In the genomic region with DNA sequence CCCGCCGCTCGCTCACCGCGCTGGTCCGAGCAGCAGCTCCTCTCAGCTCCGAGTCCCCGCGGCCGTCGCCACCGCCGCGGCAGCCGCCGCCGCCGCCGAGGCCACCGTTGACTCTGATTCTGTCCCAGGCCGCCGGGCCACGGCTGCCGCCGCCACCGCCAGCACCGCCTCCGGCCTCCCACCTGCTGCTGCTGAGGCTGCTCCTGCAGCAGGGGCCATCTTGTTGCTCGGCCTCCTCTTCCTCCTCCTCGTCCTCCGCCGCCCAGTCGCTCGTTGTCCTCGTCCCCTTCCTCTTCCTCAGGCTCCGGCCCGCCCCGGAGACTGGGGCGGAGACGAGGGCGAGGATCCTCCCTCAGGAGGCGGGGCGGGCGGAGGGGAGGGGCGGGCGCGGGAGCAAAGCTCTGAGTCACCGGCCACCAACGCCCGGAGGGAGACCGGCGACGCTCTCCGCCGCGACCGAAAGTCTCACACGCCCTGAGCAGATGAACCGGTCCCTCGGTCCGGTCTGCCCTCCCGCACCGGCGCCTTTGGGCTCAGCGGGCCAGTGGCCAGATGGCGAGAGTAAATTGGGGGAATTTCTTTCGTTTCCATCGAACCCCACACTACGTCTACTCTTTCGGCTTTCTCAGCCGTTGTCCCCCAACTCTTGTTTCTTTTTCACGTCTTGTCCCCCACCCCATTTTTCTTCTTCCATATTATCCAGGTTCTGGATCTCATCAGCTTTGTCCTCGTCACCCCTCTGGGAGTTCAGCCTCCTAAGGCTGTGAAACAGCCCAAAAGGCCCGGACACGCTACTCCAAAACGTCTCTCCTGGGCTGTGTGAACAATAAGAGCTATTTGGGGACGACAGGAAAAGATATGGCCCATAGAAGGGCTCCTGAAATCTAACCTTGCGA, we compare ENCODE assay signal across 1 cellular context.
A peak's percentile ranks its signal among the peaks of the same experiment; 100 is the strongest.
TF ChIP-seq lines count a peak whose summit lies in the region.

A gene with protein sequence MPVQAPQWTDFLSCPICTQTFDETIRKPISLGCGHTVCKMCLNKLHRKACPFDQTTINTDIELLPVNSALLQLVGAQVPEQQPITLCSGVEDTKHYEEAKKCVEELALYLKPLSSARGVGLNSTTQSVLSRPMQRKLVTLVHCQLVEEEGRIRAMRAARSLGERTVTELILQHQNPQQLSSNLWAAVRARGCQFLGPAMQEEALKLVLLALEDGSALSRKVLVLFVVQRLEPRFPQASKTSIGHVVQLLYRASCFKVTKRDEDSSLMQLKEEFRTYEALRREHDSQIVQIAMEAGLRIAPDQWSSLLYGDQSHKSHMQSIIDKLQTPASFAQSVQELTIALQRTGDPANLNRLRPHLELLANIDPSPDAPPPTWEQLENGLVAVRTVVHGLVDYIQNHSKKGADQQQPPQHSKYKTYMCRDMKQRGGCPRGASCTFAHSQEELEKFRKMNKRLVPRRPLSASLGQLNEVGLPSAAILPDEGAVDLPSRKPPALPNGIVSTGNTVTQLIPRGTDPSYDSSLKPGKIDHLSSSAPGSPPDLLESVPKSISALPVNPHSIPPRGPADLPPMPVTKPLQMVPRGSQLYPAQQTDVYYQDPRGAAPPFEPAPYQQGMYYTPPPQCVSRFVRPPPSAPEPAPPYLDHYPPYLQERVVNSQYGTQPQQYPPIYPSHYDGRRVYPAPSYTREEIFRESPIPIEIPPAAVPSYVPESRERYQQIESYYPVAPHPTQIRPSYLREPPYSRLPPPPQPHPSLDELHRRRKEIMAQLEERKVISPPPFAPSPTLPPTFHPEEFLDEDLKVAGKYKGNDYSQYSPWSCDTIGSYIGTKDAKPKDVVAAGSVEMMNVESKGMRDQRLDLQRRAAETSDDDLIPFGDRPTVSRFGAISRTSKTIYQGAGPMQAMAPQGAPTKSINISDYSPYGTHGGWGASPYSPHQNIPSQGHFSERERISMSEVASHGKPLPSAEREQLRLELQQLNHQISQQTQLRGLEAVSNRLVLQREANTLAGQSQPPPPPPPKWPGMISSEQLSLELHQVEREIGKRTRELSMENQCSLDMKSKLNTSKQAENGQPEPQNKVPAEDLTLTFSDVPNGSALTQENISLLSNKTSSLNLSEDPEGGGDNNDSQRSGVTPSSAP (minus strand): TSS at position 278 of the 896 bp plus-strand sequence. CDS start 29,372 bp downstream, outside the sequence.

TF ChIP-seq in K562, 482 proteins besides CTCF, POLR2A, EP300 and RAD21 (continued from another document and continues in another):
- TF ChIP-seq, protein P1, sequence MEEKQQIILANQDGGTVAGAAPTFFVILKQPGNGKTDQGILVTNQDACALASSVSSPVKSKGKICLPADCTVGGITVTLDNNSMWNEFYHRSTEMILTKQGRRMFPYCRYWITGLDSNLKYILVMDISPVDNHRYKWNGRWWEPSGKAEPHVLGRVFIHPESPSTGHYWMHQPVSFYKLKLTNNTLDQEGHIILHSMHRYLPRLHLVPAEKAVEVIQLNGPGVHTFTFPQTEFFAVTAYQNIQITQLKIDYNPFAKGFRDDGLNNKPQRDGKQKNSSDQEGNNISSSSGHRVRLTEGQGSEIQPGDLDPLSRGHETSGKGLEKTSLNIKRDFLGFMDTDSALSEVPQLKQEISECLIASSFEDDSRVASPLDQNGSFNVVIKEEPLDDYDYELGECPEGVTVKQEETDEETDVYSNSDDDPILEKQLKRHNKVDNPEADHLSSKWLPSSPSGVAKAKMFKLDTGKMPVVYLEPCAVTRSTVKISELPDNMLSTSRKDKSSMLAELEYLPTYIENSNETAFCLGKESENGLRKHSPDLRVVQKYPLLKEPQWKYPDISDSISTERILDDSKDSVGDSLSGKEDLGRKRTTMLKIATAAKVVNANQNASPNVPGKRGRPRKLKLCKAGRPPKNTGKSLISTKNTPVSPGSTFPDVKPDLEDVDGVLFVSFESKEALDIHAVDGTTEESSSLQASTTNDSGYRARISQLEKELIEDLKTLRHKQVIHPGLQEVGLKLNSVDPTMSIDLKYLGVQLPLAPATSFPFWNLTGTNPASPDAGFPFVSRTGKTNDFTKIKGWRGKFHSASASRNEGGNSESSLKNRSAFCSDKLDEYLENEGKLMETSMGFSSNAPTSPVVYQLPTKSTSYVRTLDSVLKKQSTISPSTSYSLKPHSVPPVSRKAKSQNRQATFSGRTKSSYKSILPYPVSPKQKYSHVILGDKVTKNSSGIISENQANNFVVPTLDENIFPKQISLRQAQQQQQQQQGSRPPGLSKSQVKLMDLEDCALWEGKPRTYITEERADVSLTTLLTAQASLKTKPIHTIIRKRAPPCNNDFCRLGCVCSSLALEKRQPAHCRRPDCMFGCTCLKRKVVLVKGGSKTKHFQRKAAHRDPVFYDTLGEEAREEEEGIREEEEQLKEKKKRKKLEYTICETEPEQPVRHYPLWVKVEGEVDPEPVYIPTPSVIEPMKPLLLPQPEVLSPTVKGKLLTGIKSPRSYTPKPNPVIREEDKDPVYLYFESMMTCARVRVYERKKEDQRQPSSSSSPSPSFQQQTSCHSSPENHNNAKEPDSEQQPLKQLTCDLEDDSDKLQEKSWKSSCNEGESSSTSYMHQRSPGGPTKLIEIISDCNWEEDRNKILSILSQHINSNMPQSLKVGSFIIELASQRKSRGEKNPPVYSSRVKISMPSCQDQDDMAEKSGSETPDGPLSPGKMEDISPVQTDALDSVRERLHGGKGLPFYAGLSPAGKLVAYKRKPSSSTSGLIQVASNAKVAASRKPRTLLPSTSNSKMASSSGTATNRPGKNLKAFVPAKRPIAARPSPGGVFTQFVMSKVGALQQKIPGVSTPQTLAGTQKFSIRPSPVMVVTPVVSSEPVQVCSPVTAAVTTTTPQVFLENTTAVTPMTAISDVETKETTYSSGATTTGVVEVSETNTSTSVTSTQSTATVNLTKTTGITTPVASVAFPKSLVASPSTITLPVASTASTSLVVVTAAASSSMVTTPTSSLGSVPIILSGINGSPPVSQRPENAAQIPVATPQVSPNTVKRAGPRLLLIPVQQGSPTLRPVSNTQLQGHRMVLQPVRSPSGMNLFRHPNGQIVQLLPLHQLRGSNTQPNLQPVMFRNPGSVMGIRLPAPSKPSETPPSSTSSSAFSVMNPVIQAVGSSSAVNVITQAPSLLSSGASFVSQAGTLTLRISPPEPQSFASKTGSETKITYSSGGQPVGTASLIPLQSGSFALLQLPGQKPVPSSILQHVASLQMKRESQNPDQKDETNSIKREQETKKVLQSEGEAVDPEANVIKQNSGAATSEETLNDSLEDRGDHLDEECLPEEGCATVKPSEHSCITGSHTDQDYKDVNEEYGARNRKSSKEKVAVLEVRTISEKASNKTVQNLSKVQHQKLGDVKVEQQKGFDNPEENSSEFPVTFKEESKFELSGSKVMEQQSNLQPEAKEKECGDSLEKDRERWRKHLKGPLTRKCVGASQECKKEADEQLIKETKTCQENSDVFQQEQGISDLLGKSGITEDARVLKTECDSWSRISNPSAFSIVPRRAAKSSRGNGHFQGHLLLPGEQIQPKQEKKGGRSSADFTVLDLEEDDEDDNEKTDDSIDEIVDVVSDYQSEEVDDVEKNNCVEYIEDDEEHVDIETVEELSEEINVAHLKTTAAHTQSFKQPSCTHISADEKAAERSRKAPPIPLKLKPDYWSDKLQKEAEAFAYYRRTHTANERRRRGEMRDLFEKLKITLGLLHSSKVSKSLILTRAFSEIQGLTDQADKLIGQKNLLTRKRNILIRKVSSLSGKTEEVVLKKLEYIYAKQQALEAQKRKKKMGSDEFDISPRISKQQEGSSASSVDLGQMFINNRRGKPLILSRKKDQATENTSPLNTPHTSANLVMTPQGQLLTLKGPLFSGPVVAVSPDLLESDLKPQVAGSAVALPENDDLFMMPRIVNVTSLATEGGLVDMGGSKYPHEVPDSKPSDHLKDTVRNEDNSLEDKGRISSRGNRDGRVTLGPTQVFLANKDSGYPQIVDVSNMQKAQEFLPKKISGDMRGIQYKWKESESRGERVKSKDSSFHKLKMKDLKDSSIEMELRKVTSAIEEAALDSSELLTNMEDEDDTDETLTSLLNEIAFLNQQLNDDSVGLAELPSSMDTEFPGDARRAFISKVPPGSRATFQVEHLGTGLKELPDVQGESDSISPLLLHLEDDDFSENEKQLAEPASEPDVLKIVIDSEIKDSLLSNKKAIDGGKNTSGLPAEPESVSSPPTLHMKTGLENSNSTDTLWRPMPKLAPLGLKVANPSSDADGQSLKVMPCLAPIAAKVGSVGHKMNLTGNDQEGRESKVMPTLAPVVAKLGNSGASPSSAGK (IDR thresholded peaks at IDR 0.05) = peak; percentile 60
- TF ChIP-seq, protein P2, sequence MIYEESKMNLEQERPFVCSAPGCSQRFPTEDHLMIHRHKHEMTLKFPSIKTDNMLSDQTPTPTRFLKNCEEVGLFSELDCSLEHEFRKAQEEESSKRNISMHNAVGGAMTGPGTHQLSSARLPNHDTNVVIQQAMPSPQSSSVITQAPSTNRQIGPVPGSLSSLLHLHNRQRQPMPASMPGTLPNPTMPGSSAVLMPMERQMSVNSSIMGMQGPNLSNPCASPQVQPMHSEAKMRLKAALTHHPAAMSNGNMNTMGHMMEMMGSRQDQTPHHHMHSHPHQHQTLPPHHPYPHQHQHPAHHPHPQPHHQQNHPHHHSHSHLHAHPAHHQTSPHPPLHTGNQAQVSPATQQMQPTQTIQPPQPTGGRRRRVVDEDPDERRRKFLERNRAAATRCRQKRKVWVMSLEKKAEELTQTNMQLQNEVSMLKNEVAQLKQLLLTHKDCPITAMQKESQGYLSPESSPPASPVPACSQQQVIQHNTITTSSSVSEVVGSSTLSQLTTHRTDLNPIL (CRISPR knock-in tag; IDR thresholded peaks at IDR 0.05) = no peak
- peak; percentile 40; the same call in 1 of the 2 replicates for TF ChIP-seq EGR1 (conservative IDR thresholded peaks at IDR 0.05)
- TF ChIP-seq MCM3 (IDR thresholded peaks at IDR 0.05) = no peak
- TF ChIP-seq HDGF (IDR thresholded peaks at IDR 0.05) = no peak
- TF ChIP-seq, protein P3, sequence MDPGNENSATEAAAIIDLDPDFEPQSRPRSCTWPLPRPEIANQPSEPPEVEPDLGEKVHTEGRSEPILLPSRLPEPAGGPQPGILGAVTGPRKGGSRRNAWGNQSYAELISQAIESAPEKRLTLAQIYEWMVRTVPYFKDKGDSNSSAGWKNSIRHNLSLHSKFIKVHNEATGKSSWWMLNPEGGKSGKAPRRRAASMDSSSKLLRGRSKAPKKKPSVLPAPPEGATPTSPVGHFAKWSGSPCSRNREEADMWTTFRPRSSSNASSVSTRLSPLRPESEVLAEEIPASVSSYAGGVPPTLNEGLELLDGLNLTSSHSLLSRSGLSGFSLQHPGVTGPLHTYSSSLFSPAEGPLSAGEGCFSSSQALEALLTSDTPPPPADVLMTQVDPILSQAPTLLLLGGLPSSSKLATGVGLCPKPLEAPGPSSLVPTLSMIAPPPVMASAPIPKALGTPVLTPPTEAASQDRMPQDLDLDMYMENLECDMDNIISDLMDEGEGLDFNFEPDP (CRISPR knock-in tag; IDR thresholded peaks at IDR 0.05) = no peak
- no peak for TF ChIP-seq ZNF224 (CRISPR knock-in tag; IDR thresholded peaks at IDR 0.05)
- TF ChIP-seq, protein P4, sequence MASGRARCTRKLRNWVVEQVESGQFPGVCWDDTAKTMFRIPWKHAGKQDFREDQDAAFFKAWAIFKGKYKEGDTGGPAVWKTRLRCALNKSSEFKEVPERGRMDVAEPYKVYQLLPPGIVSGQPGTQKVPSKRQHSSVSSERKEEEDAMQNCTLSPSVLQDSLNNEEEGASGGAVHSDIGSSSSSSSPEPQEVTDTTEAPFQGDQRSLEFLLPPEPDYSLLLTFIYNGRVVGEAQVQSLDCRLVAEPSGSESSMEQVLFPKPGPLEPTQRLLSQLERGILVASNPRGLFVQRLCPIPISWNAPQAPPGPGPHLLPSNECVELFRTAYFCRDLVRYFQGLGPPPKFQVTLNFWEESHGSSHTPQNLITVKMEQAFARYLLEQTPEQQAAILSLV (tag; IDR thresholded peaks at IDR 0.05) = no peak
- TF ChIP-seq FOXK1 (CRISPR knock-in tag; IDR thresholded peaks at IDR 0.05; ENCODE audit: borderline replicate concordance) = no peak
- TF ChIP-seq BACH1 (tag; IDR thresholded peaks at IDR 0.05) = peak; percentile 73; the same call in 1 of the 2 replicates
- TF ChIP-seq KAT8 (IDR thresholded peaks at IDR 0.05; ENCODE audit: low read depth) = no peak; the same call in 1 of the 2 replicates
- no peak for TF ChIP-seq HNRNPUL1 (IDR thresholded peaks at IDR 0.05; ENCODE audit: low read length)
- TF ChIP-seq, protein P5, sequence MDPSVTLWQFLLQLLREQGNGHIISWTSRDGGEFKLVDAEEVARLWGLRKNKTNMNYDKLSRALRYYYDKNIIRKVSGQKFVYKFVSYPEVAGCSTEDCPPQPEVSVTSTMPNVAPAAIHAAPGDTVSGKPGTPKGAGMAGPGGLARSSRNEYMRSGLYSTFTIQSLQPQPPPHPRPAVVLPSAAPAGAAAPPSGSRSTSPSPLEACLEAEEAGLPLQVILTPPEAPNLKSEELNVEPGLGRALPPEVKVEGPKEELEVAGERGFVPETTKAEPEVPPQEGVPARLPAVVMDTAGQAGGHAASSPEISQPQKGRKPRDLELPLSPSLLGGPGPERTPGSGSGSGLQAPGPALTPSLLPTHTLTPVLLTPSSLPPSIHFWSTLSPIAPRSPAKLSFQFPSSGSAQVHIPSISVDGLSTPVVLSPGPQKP (CRISPR knock-in tag; IDR thresholded peaks at IDR 0.05) = no peak
- TF ChIP-seq L3MBTL2 (IDR thresholded peaks at IDR 0.05) = peak; percentile 60; the same call in 1 of the 2 replicates
- 0 out of 2 replicates have a peak, but pooled peaks have one; percentile 50 for TF ChIP-seq MTA3 (IDR thresholded peaks at IDR 0.05; ENCODE audit: borderline replicate concordance)
- peak; percentile 96 for TF ChIP-seq FOSL1 (tag; conservative IDR thresholded peaks at IDR 0.05)
- TF ChIP-seq NCOR1 (IDR thresholded peaks at IDR 0.05) = no peak
- TF ChIP-seq, protein P6, sequence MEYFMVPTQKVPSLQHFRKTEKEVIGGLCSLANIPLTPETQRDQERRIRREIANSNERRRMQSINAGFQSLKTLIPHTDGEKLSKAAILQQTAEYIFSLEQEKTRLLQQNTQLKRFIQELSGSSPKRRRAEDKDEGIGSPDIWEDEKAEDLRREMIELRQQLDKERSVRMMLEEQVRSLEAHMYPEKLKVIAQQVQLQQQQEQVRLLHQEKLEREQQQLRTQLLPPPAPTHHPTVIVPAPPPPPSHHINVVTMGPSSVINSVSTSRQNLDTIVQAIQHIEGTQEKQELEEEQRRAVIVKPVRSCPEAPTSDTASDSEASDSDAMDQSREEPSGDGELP (CRISPR knock-in tag; IDR thresholded peaks at IDR 0.05; ENCODE audit: borderline replicate concordance) = peak; percentile 56; the same call in 1 of the 2 replicates
- TF ChIP-seq CEBPB (tag; IDR thresholded peaks at IDR 0.05) = no peak
- TF ChIP-seq, protein P7, sequence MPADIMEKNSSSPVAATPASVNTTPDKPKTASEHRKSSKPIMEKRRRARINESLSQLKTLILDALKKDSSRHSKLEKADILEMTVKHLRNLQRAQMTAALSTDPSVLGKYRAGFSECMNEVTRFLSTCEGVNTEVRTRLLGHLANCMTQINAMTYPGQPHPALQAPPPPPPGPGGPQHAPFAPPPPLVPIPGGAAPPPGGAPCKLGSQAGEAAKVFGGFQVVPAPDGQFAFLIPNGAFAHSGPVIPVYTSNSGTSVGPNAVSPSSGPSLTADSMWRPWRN (IDR thresholded peaks at IDR 0.05; ENCODE audit: low read depth) = no peak
